In genomic region chr1:85584923-85585322, GRCh38 we compare ENCODE assay signal across 15 cellular contexts. TPM values are rescaled to one million over a fixed set of nuclear protein-coding genes. Genes with fewer than 3 reads are reported as not detected.
A peak's percentile ranks its signal among the peaks of the same experiment; 100 is the strongest.
DNase-seq lines count a peak whose midpoint lies in the region; ATAC-seq, FAIRE-seq and TF ChIP-seq lines count a peak whose summit lies in the region.
"Had no signal": no experiment of that assay in that cellular context is flagged by ENCODE, and none has a peak within 500 bp of the region (broad histone marks: within the 10 kb centered on the region; RNA-seq: fewer than 3 reads in every experiment).

No MANE protein-coding gene starts in this region.

- peaks cover 50% of the 10 kb centered on the region for H3K36me3 Mint-ChIP-seq in HFFc6 (ENCODE audit: low read depth)
- H3K36me3 Mint-ChIP-seq: activated naive CD4-positive, alpha-beta T cell treated with anti-CD3 and anti-CD28 coated beads, Interleukin-2, amount 10 ng/mL, durations not matched to agents 7 days and 5 days had no signal

- H3K9me3 Mint-ChIP-seq in HFFc6: peaks cover 69% of the 10 kb centered on the region
- H3K9me3 Mint-ChIP-seq: activated naive CD4-positive, alpha-beta T cell treated with anti-CD3 and anti-CD28 coated beads, Interleukin-2, amount 10 ng/mL, durations not matched to agents 7 days and 5 days had no signal

- H3K27me3 ChIP-seq in skeletal muscle satellite cell (ENCODE audit: control insufficient read depth, insufficient read depth, low read length): no peaks in the 10 kb centered on the region

- H3K4me2 ChIP-seq in skeletal muscle satellite cell (ENCODE audit: low read length): peak overlapping the region; percentile 79

- no peaks in the 10 kb centered on the region for H3K9me3 ChIP-seq in skeletal muscle satellite cell (replicated peaks; ENCODE audit: low read length)
- H3K9me3 ChIP-seq in kidney (ENCODE audit: control insufficient read depth in 1 of 2, low read length in 2 of 2): peaks cover 0 to 4% of the 10 kb centered on the region in 2 donors

- H3K27me3 Mint-ChIP-seq in HFFc6 (ENCODE audit: insufficient read depth): peaks cover 70% of the 10 kb centered on the region

- FAIRE-seq in kidney (lab: Jason Lieb, UNC): no peak

- peaks cover 32% of the 10 kb centered on the region for H3K36me3 ChIP-seq in skeletal muscle satellite cell (ENCODE audit: insufficient read depth, low read length)
- H3K36me3 ChIP-seq in kidney (ENCODE audit: control insufficient read depth in 1 of 2, insufficient read depth in 2 of 2, low read length in 2 of 2): peaks cover 4 to 17% of the 10 kb centered on the region in 2 donors

- TF ChIP-seq CTCF in HFFc6 (IDR thresholded peaks at IDR 0.05): no peak
- no peak for TF ChIP-seq CTCF in VCaP (conservative IDR thresholded peaks at IDR 0.05)
- no peak for TF ChIP-seq CTCF in fibroblast of the aortic adventitia (IDR thresholded peaks at IDR 0.05; ENCODE audit: insufficient read depth, low read length)
- no peak for TF ChIP-seq CTCF in kidney (IDR thresholded peaks at IDR 0.05; ENCODE audit: borderline replicate concordance, extremely low read depth, insufficient read depth)

- H3K27ac ChIP-seq in VCaP (0 out of 2 replicates have a peak overlapping the region, but pooled peaks have one; percentile 1), kidney (ENCODE audit: low read depth in 2 of 2, low read length in 2 of 2) (peak overlapping the region in 1 of 2 donors; percentile 16)

- H3K4me3 ChIP-seq in fibroblast of the aortic adventitia (ENCODE audit: low read depth, low read length): no peak overlapping the region
- peak overlapping the region; percentile 80 for H3K4me3 ChIP-seq in skeletal muscle satellite cell (ENCODE audit: low read length)
- H3K4me3 ChIP-seq in kidney (ENCODE audit: low read length in 2 of 2): no peak overlapping the region

- peaks cover 14% of the 10 kb centered on the region for H3K4me1 ChIP-seq in skeletal muscle satellite cell (ENCODE audit: control insufficient read depth, insufficient read depth, low read length)
- H3K4me1 ChIP-seq in kidney (ENCODE audit: control insufficient read depth in 1 of 2, insufficient read depth in 1 of 2, low read depth in 1 of 2, low read length in 2 of 2): peaks cover 0 to 6% of the 10 kb centered on the region in 2 donors

- intact Hi-C loops in kidney (cut with DNase I): no loop called here

- peak overlapping the region; percentile 99 for H3K4me3 Mint-ChIP-seq in HFFc6
- H3K4me3 Mint-ChIP-seq: activated naive CD4-positive, alpha-beta T cell treated with anti-CD3 and anti-CD28 coated beads, Interleukin-2, amount 10 ng/mL, durations not matched to agents 7 days and 5 days; CD4-positive, alpha-beta T cell; stimulated activated naive CD8-positive, alpha-beta T cell treated with anti-CD3 and anti-CD28 coated beads, Interleukin-15, Interleukin-2, amounts not matched to agents 100 ng/mL and 50 ng/mL, for 24 hours had no signal

- DNase-seq in HFFc6 (peak; percentile 57), fibroblast of the aortic adventitia (ENCODE audit: low read depth) (peak; percentile 89), AG20443 (ENCODE audit: low spot score) (no peak), kidney (no peak)
- DNase-seq: activated naive CD4-positive, alpha-beta T cell treated with anti-CD3 and anti-CD28 coated beads, Interleukin-2, amount 10 ng/mL, durations not matched to agents 7 days and 5 days; CD4-positive, alpha-beta T cell; cortex of kidney; heart left ventricle; NCI-H2029 treated with DMSO at 0.1 percent for 48 hours; stimulated activated CD4-positive, alpha-beta T cell treated with anti-CD3 and anti-CD28 coated beads, Interleukin-4, amount 100 ng/mL, for 24 hours had no signal

- peaks cover 56% of the 10 kb centered on the region for H3K4me1 Mint-ChIP-seq in HFFc6 (ENCODE audit: low read depth)

- no peak for ATAC-seq in HG02870 (IDR thresholded peaks at IDR 0.05; ENCODE audit: unreplicated experiment)
- no peak for ATAC-seq in HG03354 (IDR thresholded peaks at IDR 0.05; ENCODE audit: poor library complexity, severe bottlenecking, unreplicated experiment)
- ATAC-seq: heart left ventricle had no signal

- H3K27ac Mint-ChIP-seq in HFFc6: peak overlapping the region; percentile 94
- H3K27ac Mint-ChIP-seq: activated naive CD4-positive, alpha-beta T cell treated with anti-CD3 and anti-CD28 coated beads, Interleukin-2, amount 10 ng/mL, durations not matched to agents 7 days and 5 days; CD4-positive, alpha-beta T cell; stimulated activated naive CD8-positive, alpha-beta T cell treated with anti-CD3 and anti-CD28 coated beads, Interleukin-15, Interleukin-2, amounts not matched to agents 100 ng/mL and 50 ng/mL, for 24 hours had no signal

- H3K9ac ChIP-seq in skeletal muscle satellite cell (ENCODE audit: low read depth, low read length) (peak overlapping the region; percentile 93), kidney (ENCODE audit: low read length in 2 of 2) (no peak overlapping the region)

RNA-seq across cellular contexts. Expression of gene CCN1, which starts 4.4 kb away (rescaled TPM):
- total RNA-seq in HFFc6 (2021; fragmentation: NEBNext Ultra II Directional; extraction: Animal tissue kit (Norgen Biotek cat#: 25700)): 1,000 to 10,000 TPM in 3 of 6 experiments, 100 to 1,000 TPM in 3; 877 to 1,071 (median 1,004) TPM
- total RNA-seq in fibroblast of the aortic adventitia (ENCODE audit: low replicate concordance) (28.0 and 29.6 TPM in 2 replicates), kidney (61.3 TPM)
- 17.5 and 49.4 TPM in 2 replicates for total RNA-seq in skeletal muscle satellite cell (2012; rRNA removed)
- 79.1 TPM for polyA plus RNA-seq in kidney (ENCODE audit: insufficient read depth, low read depth, low replicate concordance)
- total RNA-seq: CD4-positive, alpha-beta T cell had no signal

Comparison
In these comparisons a context has a peak if more than half of its experiments do, and no peak if none do; other contexts are left out.
1. DNase-seq: peak in HFFc6 (single experiment) and fibroblast of the aortic adventitia (single experiment); none in AG20443 (single experiment) and kidney (single experiment).
2. RNA of gene CCN1, which starts 4.4 kb away (total RNA-seq): 877 to 1,071 TPM in HFFc6; 61.3 TPM in kidney (single experiment) and 28.0 to 29.6 TPM in fibroblast of the aortic adventitia; every median in the first group is over 10 times any median in the second.